In the genomic region with DNA sequence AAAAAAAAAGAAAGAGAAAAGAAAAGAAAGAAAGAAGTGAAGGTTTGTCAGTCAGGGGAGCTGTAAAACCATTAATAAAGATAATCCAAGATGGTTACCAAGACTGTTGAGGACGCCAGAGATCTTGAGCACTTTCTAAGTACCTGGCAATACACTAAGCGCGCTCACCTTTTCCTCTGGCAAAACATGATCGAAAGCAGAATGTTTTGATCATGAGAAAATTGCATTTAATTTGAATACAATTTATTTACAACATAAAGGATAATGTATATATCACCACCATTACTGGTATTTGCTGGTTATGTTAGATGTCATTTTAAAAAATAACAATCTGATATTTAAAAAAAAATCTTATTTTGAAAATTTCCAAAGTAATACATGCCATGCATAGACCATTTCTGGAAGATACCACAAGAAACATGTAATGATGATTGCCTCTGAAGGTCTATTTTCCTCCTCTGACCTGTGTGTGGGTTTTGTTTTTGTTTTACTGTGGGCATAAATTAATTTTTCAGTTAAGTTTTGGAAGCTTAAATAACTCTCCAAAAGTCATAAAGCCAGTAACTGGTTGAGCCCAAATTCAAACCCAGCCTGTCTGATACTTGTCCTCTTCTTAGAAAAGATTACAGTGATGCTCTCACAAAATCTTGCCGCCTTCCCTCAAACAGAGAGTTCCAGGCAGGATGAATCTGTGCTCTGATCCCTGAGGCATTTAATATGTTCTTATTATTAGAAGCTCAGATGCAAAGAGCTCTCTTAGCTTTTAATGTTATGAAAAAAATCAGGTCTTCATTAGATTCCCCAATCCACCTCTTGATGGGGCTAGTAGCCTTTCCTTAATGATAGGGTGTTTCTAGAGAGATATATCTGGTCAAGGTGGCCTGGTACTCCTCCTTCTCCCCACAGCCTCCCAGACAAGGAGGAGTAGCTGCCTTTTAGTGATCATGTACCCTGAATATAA, we compare ENCODE assay signal across 8 cellular contexts. TPM values are rescaled to one million over a fixed set of nuclear protein-coding genes. Genes with fewer than 3 reads are reported as not detected.
DNase-seq lines count a peak whose midpoint lies in the region; ATAC-seq, FAIRE-seq and TF ChIP-seq lines count a peak whose summit lies in the region.

No MANE protein-coding gene starts in this region.

- H3K36me3 Mint-ChIP-seq in activated T-cell treated with anti-CD3 and anti-CD28 coated beads, Interleukin-2, amount 50 U/mL, for 4 hours (ENCODE audit: insufficient read depth): peaks cover 59% of the 10 kb centered on the region
- peaks cover 16% of the 10 kb centered on the region for H3K36me3 Mint-ChIP-seq in mesothelial cell of epicardium

- peaks cover 3% of the 10 kb centered on the region for H3K9me1 ChIP-seq in K562 (ENCODE audit: control insufficient read depth, insufficient read depth, low read length)

- TF ChIP-seq CTCF in K562 (IDR thresholded peaks at IDR 0.05 in 2 of 3, conservative IDR thresholded peaks at IDR 0.05 in 1 of 3; ENCODE audit: insufficient read depth in 2 of 3, low read depth in 1 of 3, low read length in 3 of 3): peak; percentile 42 to 71 (median 53); a peak in 5 of 6 replicates
- TF ChIP-seq CTCF in mesothelial cell of epicardium (IDR thresholded peaks at IDR 0.05; ENCODE audit: unreplicated experiment): no peak

- H2AFZ ChIP-seq in K562 (ENCODE audit: low read depth, low read length): peak overlapping the region; percentile 53; the same call in 1 of the 2 replicates

- peak overlapping the region; percentile 86 for H3K4me2 ChIP-seq in K562 (ENCODE audit: insufficient read depth, low read length)

- no peak for ATAC-seq in activated T-cell treated with anti-CD3 and anti-CD28 coated beads, Interleukin-2, amount 50 U/mL, for 4 hours
- peak; percentile 7; the same call in 1 of the 3 replicates for ATAC-seq in K562
- ATAC-seq in HG02884 (IDR thresholded peaks at IDR 0.05; ENCODE audit: unreplicated experiment): no peak

- H4K20me1 ChIP-seq in K562 (replicated peaks; ENCODE audit: control insufficient read depth, insufficient read depth, low read length): 0 out of 2 replicates have a peak, but pooled peaks cover 4% of the 10 kb centered on the region

- CTCF ChIA-PET in K562 (lab: Yijun Ruan, JAX; ENCODE audit: low intra/inter-chr PET ratio): interaction anchor here (0.6 to 1.5 kb wide), 5 partner anchors 25 to 212 kb away, joined by 3 to 9 read pairs (median 3); no protein-coding TSS in a partner anchor

- no peaks in the 10 kb centered on the region for H3K27me3 Mint-ChIP-seq in activated T-cell treated with anti-CD3 and anti-CD28 coated beads, Interleukin-2, amount 50 U/mL, for 4 hours (ENCODE audit: low read depth)
- H3K27me3 Mint-ChIP-seq in mesothelial cell of epicardium (ENCODE audit: low read depth): no peaks in the 10 kb centered on the region

- in situ Hi-C loops in K562 (cut with MboI): no loop called here

- no peak overlapping the region for H3K27ac Mint-ChIP-seq in mesothelial cell of epicardium

- peak overlapping the region; percentile 74 for H3K4me3 ChIP-seq in K562

- H3K9me3 Mint-ChIP-seq in activated T-cell treated with anti-CD3 and anti-CD28 coated beads, Interleukin-2, amount 50 U/mL, for 4 hours: no peaks in the 10 kb centered on the region
- H3K9me3 Mint-ChIP-seq in mesothelial cell of epicardium: no peaks in the 10 kb centered on the region

- H3K27me3 ChIP-seq in K562 (ENCODE audit: control insufficient read depth in 2 of 2, insufficient read depth in 2 of 2, low read length in 2 of 2): no peaks in the 10 kb centered on the region

- H3K79me2 ChIP-seq in K562 (ENCODE audit: control insufficient read depth, insufficient read depth, low read length): peaks cover 49% of the 10 kb centered on the region

- no peak; the same call in 1 of the 2 replicates for TF ChIP-seq EP300 in K562 (IDR thresholded peaks at IDR 0.05; ENCODE audit: low read length)

- peak; percentile 73 for TF ChIP-seq RAD21 in K562 (CRISPR knock-in tag; conservative IDR thresholded peaks at IDR 0.05 in 1 of 2, IDR thresholded peaks at IDR 0.05 in 1 of 2)

- FAIRE-seq in K562 (lab: Jason Lieb, UNC): no peak

- TF ChIP-seq POLR2A in K562 (conservative IDR thresholded peaks at IDR 0.05): no peak

- no peaks in the 10 kb centered on the region for H3K9me3 ChIP-seq in K562 (replicated peaks; ENCODE audit: control insufficient read depth, insufficient read depth, low read depth, low read length)

- POLR2A ChIA-PET in K562 (lab: Yijun Ruan, JAX): interaction anchor here (0.6 to 5.4 kb wide), 15 partner anchors 12 to 869 kb away, joined by 3 to 136 read pairs (median 5); a partner anchor contains a TSS

- peaks cover 43% of the 10 kb centered on the region for H3K36me3 ChIP-seq in K562 (ENCODE audit: control insufficient read depth, insufficient read depth, low read length)

- peak overlapping the region; percentile 99 for H3K4me3 Mint-ChIP-seq in activated T-cell treated with anti-CD3 and anti-CD28 coated beads, Interleukin-2, amount 50 U/mL, for 4 hours
- H3K4me3 Mint-ChIP-seq in mesothelial cell of epicardium: peak overlapping the region; percentile 94

- H3K4me1 ChIP-seq in K562 (replicated peaks in 1 of 2; ENCODE audit: control insufficient read depth in 2 of 2, insufficient read depth in 2 of 2, low read length in 2 of 2): peaks cover 5 to 14% of the 10 kb centered on the region in 2 experiments; a peak in 4 of 5 replicates

- intact Hi-C loops in K562 (cut with micrococcal nuclease) (loop anchor here (1.0 to 10.0 kb wide), 3 partner anchors 25 to 212 kb away; no protein-coding TSS in a partner anchor), posterior vena cava (cut with DNase I) (no loop called here)

- no peak for DNase-seq in activated T-cell treated with anti-CD3 and anti-CD28 coated beads, Interleukin-2, amount 50 U/mL, for 4 hours
- DNase-seq in activated T-cell treated with anti-CD3 and anti-CD28 coated beads for 4 hours (no peak), NCI-H2227 treated with DMSO at 0.1 percent for 48 hours (lab: John Stamatoyannopoulos, UW) (peak; percentile 35), K562 (ENCODE audit: extremely low read depth in 1 of 4, low spot score in 3 of 4) (peak; percentile 39 to 64 (median 51)), mesothelial cell of epicardium (ENCODE audit: low spot score in 2 of 2, unreplicated experiment in 2 of 2) (no peak), NCI-H2107 (lab: John Stamatoyannopoulos, UW) (no peak), posterior vena cava (ENCODE audit: low spot score) (no peak)

- H3K27ac ChIP-seq in K562 (ENCODE audit: extremely low read depth, low read depth, low read length): peak overlapping the region; percentile 90

- WGBS in K562 (ENCODE audit: insufficient coverage, low coverage, missing lambda C conversion rate): 14% methylated on average over 5 of the region's 5 CpGs

- peak overlapping the region; percentile 78 to 88; a peak in 3 of 4 replicates for H3K9ac ChIP-seq in K562 (ENCODE audit: insufficient read depth in 1 of 2, low read depth in 2 of 2, low read length in 2 of 2)

- peaks cover 55% of the 10 kb centered on the region for H3K4me1 Mint-ChIP-seq in activated T-cell treated with anti-CD3 and anti-CD28 coated beads, Interleukin-2, amount 50 U/mL, for 4 hours (ENCODE audit: low read depth)
- H3K4me1 Mint-ChIP-seq in mesothelial cell of epicardium: peaks cover 15% of the 10 kb centered on the region

- BruUV-seq in K562 (replicated peaks; lab: Mats Ljungman, UMichigan): no TSS peak

RNA-seq across cellular contexts. Expression of a gene that starts 2.0 kb away (rescaled TPM):
- 1,000 to 10,000 TPM; 3,850 to 4,350 (median 4,124) TPM for total RNA-seq in activated T-cell treated with anti-CD3 and anti-CD28 coated beads, Interleukin-2, amount 50 U/mL, for 4 hours
- total RNA-seq in K562 (2011; cell fraction: chromatin; rRNA removed; ENCODE audit: low replicate concordance): 410 and 624 TPM in 2 replicates
- total RNA-seq in K562 (2011; cell fraction: nucleolus; rRNA removed): 454 and 493 TPM in 2 replicates
- total RNA-seq in K562 (2011; cell fraction: nucleoplasm; rRNA removed): 734 and 781 TPM in 2 replicates
- 508 and 518 TPM in 2 replicates for total RNA-seq in K562 (2014; rRNA removed)
- 872 and 963 TPM in 2 replicates for total RNA-seq in K562 (2014; rRNA removed; fragmentation: Illumina TruSeq; extraction: Trizol)
- total RNA-seq in K562 (2015; rRNA removed; fragmentation: Illumina TruSeq; extraction: Trizol): 938 and 983 TPM in 2 replicates
- 460 and 518 TPM in 2 replicates for total RNA-seq in K562 (2021)
- polyA plus RNA-seq in K562 (2011; rRNA removed): 1,201 and 1,654 TPM in 2 replicates
- 1,148 and 3,009 TPM in 2 replicates for polyA plus RNA-seq in K562 (2011; cell fraction: cytosol; rRNA removed)
- polyA plus RNA-seq in K562 (2011; cell fraction: nucleus; rRNA removed): 172 and 337 TPM in 2 replicates
- 946 and 1,158 TPM in 2 replicates for polyA plus RNA-seq in K562 (2012)
- polyA plus RNA-seq in K562 (2014; fragmentation: Illumina TruSeq; extraction: Trizol): 1,667 and 1,763 TPM in 2 replicates
- polyA plus RNA-seq in K562 (2014; fragmentation: Nextera tagmentation; extraction: Ambion mirVana): 1,000 to 10,000 TPM; 2,823 to 3,138 TPM
- polyA plus RNA-seq in K562 (2014; rRNA removed): 981 and 1,032 TPM in 2 replicates
- 659 and 661 TPM in 2 replicates for polyA minus RNA-seq in K562 (2011; rRNA and poly(A)+ RNA removed)
- 257 and 286 TPM in 2 replicates for polyA minus RNA-seq in K562 (2011; cell fraction: cytosol; rRNA and poly(A)+ RNA removed)
- 69.7 and 112 TPM in 2 replicates for polyA minus RNA-seq in K562 (2011; cell fraction: nucleus; rRNA and poly(A)+ RNA removed)
- 237 to 256 TPM (median 240 TPM) in 3 replicates for total RNA-seq in mesothelial cell of epicardium
- 1,000 to 10,000 TPM; 1,809 to 2,111 TPM for total RNA-seq in posterior vena cava

RNA-seq across cellular contexts. Expression of a gene that starts 2.2 kb away (rescaled TPM):
- 1 to 10 TPM; 3.6 to 5.2 (median 3.9) TPM for total RNA-seq in activated T-cell treated with anti-CD3 and anti-CD28 coated beads, Interleukin-2, amount 50 U/mL, for 4 hours
- total RNA-seq in K562 (2011; cell fraction: chromatin; rRNA removed; ENCODE audit: low replicate concordance): 4.1 and 4.5 TPM in 2 replicates
- total RNA-seq in K562 (2011; cell fraction: nucleolus; rRNA removed): 2.2 and 2.5 TPM in 2 replicates
- 2.1 and 3.6 TPM in 2 replicates for total RNA-seq in K562 (2011; cell fraction: nucleoplasm; rRNA removed)
- total RNA-seq in K562 (2014; rRNA removed) (0.20 and 1.1 TPM in 2 replicates), K562 (2014; rRNA removed; fragmentation: Illumina TruSeq; extraction: Trizol) (0.41 and 0.69 TPM in 2 replicates), K562 (2015; rRNA removed; fragmentation: Illumina TruSeq; extraction: Trizol) (0.98 and 1.2 TPM in 2 replicates), K562 (2021) (0.60 and 0.86 TPM in 2 replicates), mesothelial cell of epicardium (0.66 to 1.3 TPM (median 1.1 TPM) in 3 replicates), posterior vena cava (1 to 10 TPM; 1.0 to 2.2 TPM)
- polyA plus RNA-seq in K562 (2011; rRNA removed) (0.68 and 1.7 TPM in 2 replicates), K562 (2014; fragmentation: Illumina TruSeq; extraction: Trizol) (0.91 and 1.2 TPM in 2 replicates), K562 (2014; fragmentation: Nextera tagmentation; extraction: Ambion mirVana) (under 1 TPM; 0.77 to 0.89 TPM), K562 (2014; rRNA removed) (0.42 and 0.55 TPM in 2 replicates)
- polyA plus RNA-seq in K562 (2011; cell fraction: cytosol; rRNA removed): 0.30 and 1.1 TPM in 2 replicates
- 7.3 and 7.5 TPM in 2 replicates for polyA plus RNA-seq in K562 (2011; cell fraction: nucleus; rRNA removed)
- polyA plus RNA-seq in K562 (2012): 0.92 and 3.6 TPM in 2 replicates
- polyA minus RNA-seq in K562 (2011; rRNA and poly(A)+ RNA removed): 0.14 and 1.5 TPM in 2 replicates
- not detected in 2 replicates for polyA minus RNA-seq in K562 (2011; cell fraction: cytosol; rRNA and poly(A)+ RNA removed)
- 1.1 and 2.1 TPM in 2 replicates for polyA minus RNA-seq in K562 (2011; cell fraction: nucleus; rRNA and poly(A)+ RNA removed)

RNA-seq across cellular contexts. Expression of a gene that starts 23.0 kb away (rescaled TPM):
- total RNA-seq in activated T-cell treated with anti-CD3 and anti-CD28 coated beads, Interleukin-2, amount 50 U/mL, for 4 hours: 10 to 100 TPM; 45.4 to 58.2 (median 46.4) TPM
- 0.93 and 2.2 TPM in 2 replicates for total RNA-seq in K562 (2011; cell fraction: chromatin; rRNA removed; ENCODE audit: low replicate concordance)
- total RNA-seq in K562 (2011; cell fraction: nucleolus; rRNA removed): 1.0 and 1.1 TPM in 2 replicates
- 1.0 and 1.8 TPM in 2 replicates for total RNA-seq in K562 (2011; cell fraction: nucleoplasm; rRNA removed)
- total RNA-seq in K562 (2014; rRNA removed) (1.5 and 1.8 TPM in 2 replicates), K562 (2014; rRNA removed; fragmentation: Illumina TruSeq; extraction: Trizol) (2.2 and 2.6 TPM in 2 replicates), K562 (2015; rRNA removed; fragmentation: Illumina TruSeq; extraction: Trizol) (4.0 and 4.3 TPM in 2 replicates), K562 (2021) (3.2 and 4.1 TPM in 2 replicates), mesothelial cell of epicardium (16.2 to 19.6 TPM (median 17.5 TPM) in 3 replicates), posterior vena cava (10 to 100 TPM; 20.0 to 28.7 TPM)
- polyA plus RNA-seq in K562 (2011; rRNA removed) (3.3 and 4.1 TPM in 2 replicates), K562 (2014; fragmentation: Illumina TruSeq; extraction: Trizol) (2.6 and 3.8 TPM in 2 replicates), K562 (2014; fragmentation: Nextera tagmentation; extraction: Ambion mirVana) (1 to 10 TPM; 1.0 to 1.6 TPM), K562 (2014; rRNA removed) (2.0 and 2.3 TPM in 2 replicates)
- 1.2 and 2.3 TPM in 2 replicates for polyA plus RNA-seq in K562 (2011; cell fraction: cytosol; rRNA removed)
- 1.7 and 2.2 TPM in 2 replicates for polyA plus RNA-seq in K562 (2011; cell fraction: nucleus; rRNA removed)
- 4.2 and 5.9 TPM in 2 replicates for polyA plus RNA-seq in K562 (2012)
- 3.5 and 4.3 TPM in 2 replicates for polyA minus RNA-seq in K562 (2011; rRNA and poly(A)+ RNA removed)
- polyA minus RNA-seq in K562 (2011; cell fraction: cytosol; rRNA and poly(A)+ RNA removed): 0.95 and 1.7 TPM in 2 replicates
- polyA minus RNA-seq in K562 (2011; cell fraction: nucleus; rRNA and poly(A)+ RNA removed): 0.67 and 1.9 TPM in 2 replicates

RNA-seq across cellular contexts. Expression of a gene that starts 49.8 kb away (rescaled TPM):
- total RNA-seq in activated T-cell treated with anti-CD3 and anti-CD28 coated beads, Interleukin-2, amount 50 U/mL, for 4 hours: 10 to 100 TPM; 36.9 to 37.3 (median 37.1) TPM
- total RNA-seq in K562 (2011; cell fraction: chromatin; rRNA removed; ENCODE audit: low replicate concordance): 195 and 371 TPM in 2 replicates
- total RNA-seq in K562 (2011; cell fraction: nucleolus; rRNA removed): 116 and 148 TPM in 2 replicates
- 167 and 188 TPM in 2 replicates for total RNA-seq in K562 (2011; cell fraction: nucleoplasm; rRNA removed)
- total RNA-seq in K562 (2014; rRNA removed) (31.3 and 47.4 TPM in 2 replicates), K562 (2014; rRNA removed; fragmentation: Illumina TruSeq; extraction: Trizol) (57.9 and 64.1 TPM in 2 replicates), K562 (2015; rRNA removed; fragmentation: Illumina TruSeq; extraction: Trizol) (49.6 and 55.1 TPM in 2 replicates), K562 (2021) (50.9 and 51.2 TPM in 2 replicates), mesothelial cell of epicardium (84.6 to 90.0 TPM (median 85.9 TPM) in 3 replicates), posterior vena cava (10 to 100 TPM; 51.4 to 65.4 TPM)
- polyA plus RNA-seq in K562 (2011; rRNA removed) (71.2 and 96.5 TPM in 2 replicates), K562 (2014; fragmentation: Illumina TruSeq; extraction: Trizol) (45.6 and 48.0 TPM in 2 replicates), K562 (2014; fragmentation: Nextera tagmentation; extraction: Ambion mirVana) (10 to 100 TPM; 23.3 to 24.0 TPM), K562 (2014; rRNA removed) (33.9 and 34.1 TPM in 2 replicates)
- 66.0 and 70.7 TPM in 2 replicates for polyA plus RNA-seq in K562 (2011; cell fraction: cytosol; rRNA removed)
- 99.2 and 111 TPM in 2 replicates for polyA plus RNA-seq in K562 (2011; cell fraction: nucleus; rRNA removed)
- polyA plus RNA-seq in K562 (2012): 35.2 and 70.1 TPM in 2 replicates
- 136 and 168 TPM in 2 replicates for polyA minus RNA-seq in K562 (2011; rRNA and poly(A)+ RNA removed)
- 48.1 and 89.9 TPM in 2 replicates for polyA minus RNA-seq in K562 (2011; cell fraction: cytosol; rRNA and poly(A)+ RNA removed)
- 77.0 and 125 TPM in 2 replicates for polyA minus RNA-seq in K562 (2011; cell fraction: nucleus; rRNA and poly(A)+ RNA removed)

Comparison
In these comparisons a context has a peak if more than half of its experiments do, and no peak if none do; other contexts are left out.
1. DNase-seq: peak in NCI-H2227 treated with DMSO at 0.1 percent for 48 hours (single experiment) and K562 (4 of 4); none in activated T-cell treated with anti-CD3 and anti-CD28 coated beads, Interleukin-2, amount 50 U/mL, for 4 hours (single experiment), activated T-cell treated with anti-CD3 and anti-CD28 coated beads for 4 hours (single experiment), mesothelial cell of epicardium (0 of 2), NCI-H2107 (single experiment) and posterior vena cava (single experiment).